In genomic region chr11:68841718-68842426, GRCh38 we compare ENCODE assay signal across 8 cellular contexts. TPM values are rescaled to one million over a fixed set of nuclear protein-coding genes. Genes with fewer than 3 reads are reported as not detected.
A peak's percentile ranks its signal among the peaks of the same experiment; 100 is the strongest.
DNase-seq lines count a peak whose midpoint lies in the region; ATAC-seq, FAIRE-seq and TF ChIP-seq lines count a peak whose summit lies in the region.

Gene CPT1A (minus strand): TSS chr11:68841916. CDS start chr11:68815474, 26,442 bp downstream.

- no peaks in the 10 kb centered on the region for H3K9me3 ChIP-seq in smooth muscle cell (replicated peaks; ENCODE audit: low read depth)

- 27% methylated on average over 28 of the region's 82 CpGs for WGBS in smooth muscle cell (ENCODE audit: low lambda C conversion rate)

- H3K27ac ChIP-seq in VCaP (peak within 1 kb of the TSS; percentile 95), smooth muscle cell (ENCODE audit: low read depth) (no peak within 1 kb of the TSS)

- H3K27me3 ChIP-seq in bronchial epithelial cell (ENCODE audit: control insufficient read depth, insufficient read depth, low read length) (no peaks in the 10 kb centered on the region), smooth muscle cell (ENCODE audit: low read depth) (peaks cover 50% of the 10 kb centered on the region)

- peaks cover 5% of the 10 kb centered on the region for H3F3A ChIP-seq in smooth muscle cell (ENCODE audit: low read depth)

- peak within 1 kb of the TSS; percentile 92 for H3K4me3 ChIP-seq in AG09309 (ENCODE audit: control insufficient read depth, low read depth, low read length)
- peak within 1 kb of the TSS; percentile 62 for H3K4me3 ChIP-seq in bronchial epithelial cell (ENCODE audit: low read depth, low read length)
- H3K4me3 ChIP-seq in smooth muscle cell: peak within 1 kb of the TSS; percentile 49

- no peak within 1 kb of the TSS for H3K9ac ChIP-seq in smooth muscle cell (ENCODE audit: low read depth)

- H3K36me3 ChIP-seq in bronchial epithelial cell (ENCODE audit: control insufficient read depth, insufficient read depth, low read length) (no peaks in the 10 kb centered on the region), smooth muscle cell (ENCODE audit: low read depth) (no peaks in the 10 kb centered on the region)

- no peak for FAIRE-seq in bronchial epithelial cell (lab: Jason Lieb, UNC)

- no peaks in the 10 kb centered on the region for H3K79me2 ChIP-seq in smooth muscle cell (ENCODE audit: low read depth)

- TF ChIP-seq CTCF in AG09309 (IDR thresholded peaks at IDR 0.05; ENCODE audit: control insufficient read depth, insufficient read depth, low read depth, low read length, missing control alignments): no peak
- no peak for TF ChIP-seq CTCF in VCaP (conservative IDR thresholded peaks at IDR 0.05)
- TF ChIP-seq CTCF in bronchial epithelial cell (IDR thresholded peaks at IDR 0.05; ENCODE audit: insufficient read depth, low read length, severe bottlenecking): no peak
- TF ChIP-seq CTCF in smooth muscle cell (IDR thresholded peaks at IDR 0.05; ENCODE audit: borderline replicate concordance, insufficient read depth, poor library complexity, severe bottlenecking): no peak

- peaks cover 17% of the 10 kb centered on the region for H3K4me1 ChIP-seq in smooth muscle cell (ENCODE audit: low read depth)

- H4K20me1 ChIP-seq in smooth muscle cell (ENCODE audit: low read depth): no peaks in the 10 kb centered on the region

- no peak for DNase-seq in AG09309 (ENCODE audit: low read depth)
- peak; percentile 40 for DNase-seq in NCI-H128 (lab: John Stamatoyannopoulos, UW; ENCODE audit: unreplicated experiment)
- no peak for DNase-seq in bronchial epithelial cell (ENCODE audit: low read depth)
- DNase-seq in iPS-NIHi11 (ENCODE audit: low spot score): peak; percentile 91
- peak; percentile 16 for DNase-seq in smooth muscle cell (lab: John Stamatoyannopoulos, UW; ENCODE audit: unreplicated experiment)
- DNase-seq in pons (ENCODE audit: low spot score): no peak

- ATAC-seq in GM21360 (IDR thresholded peaks at IDR 0.05; ENCODE audit: unreplicated experiment): peak; percentile 29

- peak within 1 kb of the TSS; percentile 12 for H2AFZ ChIP-seq in smooth muscle cell (ENCODE audit: low read depth)

- H3K4me2 ChIP-seq in smooth muscle cell: peak within 1 kb of the TSS; percentile 84

RNA-seq across cellular contexts. Expression of gene CPT1A, which starts in this region (rescaled TPM):
- total RNA-seq in bronchial epithelial cell (29.2 and 35.3 TPM in 2 replicates), smooth muscle cell (1.7 and 1.9 TPM in 2 replicates)
- 0.24 and 0.98 TPM in 2 replicates for polyA plus RNA-seq in smooth muscle cell

Comparison
In these comparisons a context has a peak if more than half of its experiments do, and no peak if none do; other contexts are left out.
1. RNA of gene CPT1A (total RNA-seq): 29.2 to 35.3 TPM in bronchial epithelial cell; 1.7 to 1.9 TPM in smooth muscle cell; every median in the first group is over 10 times any median in the second.
2. DNase-seq: peak in NCI-H128 (single experiment), iPS-NIHi11 (single experiment) and smooth muscle cell (single experiment); none in AG09309 (single experiment), bronchial epithelial cell (single experiment) and pons (single experiment).
3. Peak in every context shown above with its lines, with median percentiles within 50 percentile points of each other: H3K4me3 ChIP-seq.